22 cellular contexts compared by ENCODE assay signal in genomic region chr9:70347046-70347445, GRCh38.
"Had no signal": no experiment of that assay in that cellular context is flagged by ENCODE, and none has a peak within 500 bp of the region (broad histone marks: within the 10 kb centered on the region; RNA-seq: fewer than 3 reads in every experiment).

No MANE protein-coding gene starts in this region.

- H3K4me1 Mint-ChIP-seq: activated B cell treated with CpG ODN at 0.5 μM for 24 hours; activated naive CD4-positive, alpha-beta T cell treated with anti-CD3 and anti-CD28 coated beads, Interleukin-2, amount 50 U/mL, for 24 hours; T-cell had no signal

- H3K27ac ChIP-seq: body of pancreas, cardiac muscle cell, foreskin keratinocyte, ovary, psoas muscle, tibial artery had no signal

- H3K9me3 ChIP-seq: body of pancreas, ovary, psoas muscle, tibial artery had no signal

- H3K4me3 ChIP-seq: body of pancreas, cardiac muscle cell, ovary, psoas muscle, tibial artery had no signal

- H3K27ac Mint-ChIP-seq: activated B cell treated with CpG ODN at 0.5 μM for 24 hours; activated CD8-positive, alpha-beta T cell treated with anti-CD3 and anti-CD28 coated beads for 36 hours; activated T-helper 2 cell treated with anti-CD3 and anti-CD28 coated beads, Interferon-gamma antibody, Interleukin-2, Interleukin-4, amounts not matched to agents 10 μg/mL and 5 μg/mL and 100 μg/mL, durations not matched to agents 14 hours and 24 hours and 36 hours; T-helper 2 cell treated with Interferon-gamma antibody and Interleukin-4, amounts not matched to agents 5 μg/mL and 100 μg/mL, for 36 hours had no signal

- ATAC-seq: activated CD8-positive, alpha-beta T cell treated with anti-CD3 and anti-CD28 coated beads for 36 hours; activated T-cell treated with anti-CD3 and anti-CD28 coated beads, Interleukin-2, amount 50 U/mL, for 4 hours; body of pancreas; esophagus mucosa; foreskin keratinocyte; left colon; psoas muscle; right cardiac atrium; T-cell had no signal

- H3K4me3 Mint-ChIP-seq: activated B cell treated with CpG ODN at 0.5 μM for 24 hours; activated CD8-positive, alpha-beta T cell treated with anti-CD3 and anti-CD28 coated beads for 36 hours; activated naive CD4-positive, alpha-beta T cell treated with anti-CD3 and anti-CD28 coated beads, Interleukin-2, amount 50 U/mL, for 24 hours; activated T-cell treated with anti-CD3 and anti-CD28 coated beads, Interleukin-2, amount 50 U/mL, for 4 hours; stimulated activated naive CD8-positive, alpha-beta T cell treated with anti-CD3 and anti-CD28 coated beads, Interleukin-15, Interleukin-2, amounts not matched to agents 100 ng/mL and 50 ng/mL, for 24 hours; T-cell; T-helper 2 cell treated with Interferon-gamma antibody and Interleukin-4, amounts not matched to agents 5 μg/mL and 100 μg/mL, for 36 hours had no signal

- H3K36me3 ChIP-seq: ovary had no signal

- H3K9me3 Mint-ChIP-seq: activated B cell treated with CpG ODN at 0.5 μM for 24 hours; activated CD8-positive, alpha-beta T cell treated with anti-CD3 and anti-CD28 coated beads for 36 hours; activated naive CD4-positive, alpha-beta T cell treated with anti-CD3 and anti-CD28 coated beads, Interleukin-2, amount 50 U/mL, for 24 hours; activated T-cell treated with anti-CD3 and anti-CD28 coated beads, Interleukin-2, amount 50 U/mL, for 4 hours; activated T-helper 2 cell treated with anti-CD3 and anti-CD28 coated beads, Interferon-gamma antibody, Interleukin-2, Interleukin-4, amounts not matched to agents 10 μg/mL and 5 μg/mL and 100 μg/mL, durations not matched to agents 14 hours and 24 hours and 36 hours; stimulated activated naive CD8-positive, alpha-beta T cell treated with anti-CD3 and anti-CD28 coated beads, Interleukin-15, Interleukin-2, amounts not matched to agents 100 ng/mL and 50 ng/mL, for 24 hours; T-cell; T-helper 2 cell treated with Interferon-gamma antibody and Interleukin-4, amounts not matched to agents 5 μg/mL and 100 μg/mL, for 36 hours had no signal

- H3K36me3 Mint-ChIP-seq: activated naive CD4-positive, alpha-beta T cell treated with anti-CD3 and anti-CD28 coated beads, Interleukin-2, amount 50 U/mL, for 24 hours had no signal

- H3K27me3 ChIP-seq: body of pancreas, cardiac muscle cell, foreskin keratinocyte, tibial artery had no signal

- DNase-seq: activated B cell treated with CpG ODN at 0.5 μM for 24 hours; activated CD4-positive, alpha-beta T cell treated with anti-CD3 and anti-CD28 coated beads, Interleukin-2, amount 50 U/mL, for 1 hour; activated CD8-positive, alpha-beta T cell treated with anti-CD3 and anti-CD28 coated beads for 36 hours; activated T-cell treated with anti-CD3 and anti-CD28 coated beads, Interleukin-2, amount 50 U/mL, for 4 hours; body of pancreas; cortex of kidney; foreskin keratinocyte; islet precursor cell; left colon; mammary epithelial cell; ovary; psoas muscle; right cardiac atrium; stimulated activated CD4-positive, alpha-beta T cell treated with anti-CD3 and anti-CD28 coated beads, Interleukin-2, amount 100 ng/mL, for 48 hours; T-cell; tibial artery had no signal

- H3K27me3 Mint-ChIP-seq: activated B cell treated with CpG ODN at 0.5 μM for 24 hours; activated CD8-positive, alpha-beta T cell treated with anti-CD3 and anti-CD28 coated beads for 36 hours; activated naive CD4-positive, alpha-beta T cell treated with anti-CD3 and anti-CD28 coated beads, Interleukin-2, amount 50 U/mL, for 24 hours; stimulated activated naive CD8-positive, alpha-beta T cell treated with anti-CD3 and anti-CD28 coated beads, Interleukin-15, Interleukin-2, amounts not matched to agents 100 ng/mL and 50 ng/mL, for 24 hours; T-cell had no signal

- H3K4me1 ChIP-seq: body of pancreas, psoas muscle had no signal
